Comparison of ENCODE assay signal across 32 cellular contexts in the genomic region with DNA sequence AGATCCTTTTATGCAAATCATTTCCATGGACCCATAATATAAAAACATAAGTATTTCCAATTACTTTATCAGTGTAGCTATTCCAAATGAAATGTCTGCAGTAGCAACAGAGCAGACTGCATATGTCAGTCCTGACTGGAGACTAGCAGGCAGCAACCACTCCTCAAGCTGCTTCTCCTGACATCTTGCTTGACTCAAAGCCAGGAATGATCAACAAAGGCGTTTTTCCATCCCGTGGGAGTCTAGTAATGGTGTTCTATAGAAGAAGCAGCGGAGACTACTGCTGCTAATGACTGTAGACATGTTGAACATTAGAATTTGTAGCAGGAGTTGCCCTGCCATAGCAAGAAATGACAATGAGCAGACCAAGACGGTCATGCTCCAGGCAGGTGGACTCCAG.
"Had no signal": no experiment of that assay in that cellular context is flagged by ENCODE, and none has a peak within 500 bp of the region (broad histone marks: within the 10 kb centered on the region; RNA-seq: fewer than 3 reads in every experiment).

No MANE protein-coding gene starts in this region.

- DNase-seq: activated CD4-positive, alpha-beta memory T cell treated with anti-CD3 and anti-CD28 coated beads for 36 hours; activated CD4-positive, alpha-beta T cell treated with anti-CD3 and anti-CD28 coated beads for 36 hours; activated CD4-positive, alpha-beta T cell treated with anti-CD3 and anti-CD28 coated beads, Interleukin-2, amount 10 ng/mL, durations not matched to agents 24 days and 14 days; activated CD4-positive, CD25-positive, alpha-beta regulatory T cell; activated CD4-positive, CD25-positive, alpha-beta regulatory T cell treated with anti-CD3 and anti-CD28 coated beads, Interleukin-2, amount 50 U/mL, for 72 hours; activated CD8-positive, alpha-beta memory T cell treated with anti-CD3 and anti-CD28 coated beads, Interleukin-2, amount 10 ng/mL, durations not matched to agents 7 days and 5 days; activated CD8-positive, alpha-beta memory T cell treated with anti-CD3 and anti-CD28 coated beads, Interleukin-2, amount 50 U/mL, for 4 hours; activated CD8-positive, alpha-beta T cell treated with anti-CD3 and anti-CD28 coated beads, Interleukin-2, amount 10 ng/mL, durations not matched to agents 7 days and 5 days; activated effector memory CD4-positive, alpha-beta T cell treated with anti-CD3 and anti-CD28 coated beads, Interleukin-2, amount 50 U/mL, for 16 hours; activated naive CD4-positive, alpha-beta T cell treated with anti-CD3 and anti-CD28 coated beads for 36 hours; activated naive CD8-positive, alpha-beta T cell treated with anti-CD3 and anti-CD28 coated beads for 36 hours; activated naive CD8-positive, alpha-beta T cell treated with anti-CD3 and anti-CD28 coated beads, Interleukin-2, amount 50 U/mL, for 24 hours; activated T-cell treated with anti-CD3 and anti-CD28 coated beads, Interleukin-2, amount 50 U/mL, for 1 hour; activated T-cell treated with anti-CD3 and anti-CD28 coated beads, Interleukin-2, amount 50 U/mL, for 48 hours; adrenal gland; amygdala; aorta; body of pancreas; central memory CD4-positive, alpha-beta T cell; cerebellar nuclear complex; colonic mucosa; effector CD8-positive, alpha-beta T cell; esophagus squamous epithelium; foreskin melanocyte; heart right ventricle; T-helper 17 cell; T1000 had no signal

- H3K4me3 ChIP-seq: adrenal gland, body of pancreas, cardiac muscle cell, colonic mucosa, esophagus squamous epithelium, gastroesophageal sphincter, heart right ventricle had no signal

- ATAC-seq: activated CD4-positive, alpha-beta T cell treated with anti-CD3 and anti-CD28 coated beads for 36 hours; activated CD8-positive, alpha-beta memory T cell treated with anti-CD3 and anti-CD28 coated beads, Interleukin-2, amount 10 ng/mL, durations not matched to agents 7 days and 5 days; activated CD8-positive, alpha-beta T cell treated with anti-CD3 and anti-CD28 coated beads, Interleukin-2, amount 10 ng/mL, durations not matched to agents 7 days and 5 days; activated naive CD8-positive, alpha-beta T cell treated with anti-CD3 and anti-CD28 coated beads, Interleukin-2, amount 50 U/mL, for 24 hours; body of pancreas; gastroesophageal sphincter; heart right ventricle; T-helper 17 cell had no signal

- FAIRE-seq: endometrium, endothelial cell of umbilical vein had no signal

- H3K27ac ChIP-seq: adrenal gland, body of pancreas, cardiac muscle cell, colonic mucosa, epithelial cell of prostate, esophagus squamous epithelium, gastroesophageal sphincter, heart right ventricle had no signal

- H3K4me1 ChIP-seq: adrenal gland, body of pancreas, colonic mucosa, esophagus squamous epithelium, gastroesophageal sphincter, heart right ventricle had no signal

- H3K27me3 ChIP-seq: adrenal gland, body of pancreas, cardiac muscle cell, colonic mucosa, esophagus squamous epithelium, gastroesophageal sphincter, heart right ventricle had no signal

- H3K9me3 ChIP-seq: adrenal gland, body of pancreas, colonic mucosa had no signal

- H3K36me3 ChIP-seq: adrenal gland, cardiac muscle cell, colonic mucosa, esophagus squamous epithelium, gastroesophageal sphincter, heart right ventricle had no signal
